10 cellular contexts compared by ENCODE assay signal in the genomic region with DNA sequence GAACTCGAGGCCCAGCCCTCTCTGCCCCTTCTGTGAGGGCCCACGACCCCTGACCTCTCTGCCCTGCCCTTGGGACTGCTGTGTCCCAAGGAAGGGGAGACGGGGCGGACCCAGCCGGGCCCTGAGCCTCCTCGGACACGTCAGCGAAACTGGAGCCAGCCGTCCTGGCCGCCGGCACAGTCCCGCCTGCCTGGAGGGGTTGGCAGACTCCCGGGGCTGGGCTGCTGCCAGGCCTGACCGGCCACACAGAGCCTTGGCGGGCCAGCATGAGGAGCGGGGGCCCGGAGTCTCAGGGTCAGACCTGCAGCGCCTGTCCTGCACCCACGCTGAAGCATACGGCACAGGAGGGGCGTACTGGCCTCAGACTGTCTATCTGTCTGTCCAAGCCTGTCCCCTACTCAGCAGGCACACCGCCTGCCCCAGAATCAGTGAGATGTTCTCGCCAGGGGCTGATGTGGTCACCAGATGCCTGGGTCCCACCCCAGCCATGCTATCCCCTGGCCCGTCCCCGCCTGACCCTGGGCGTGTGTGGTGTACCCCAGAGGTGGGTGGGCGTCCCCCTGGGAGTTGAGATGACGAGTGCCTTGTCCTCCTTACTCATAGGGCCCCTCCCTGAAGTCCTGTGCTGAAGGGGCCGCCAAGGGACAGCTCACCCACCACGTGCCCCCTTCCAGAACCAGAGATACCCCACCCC. TPM values are rescaled to one million over a fixed set of nuclear protein-coding genes. Genes with fewer than 3 reads are reported as not detected.
DNase-seq lines count a peak whose midpoint lies in the region; ATAC-seq and TF ChIP-seq lines count a peak whose summit lies in the region.
"Had no signal": no experiment of that assay in that cellular context is flagged by ENCODE, and none has a peak within 500 bp of the region (broad histone marks: within the 10 kb centered on the region; RNA-seq: fewer than 3 reads in every experiment).

No MANE protein-coding gene starts in this region.

- peaks cover 19% of the 10 kb centered on the region for H3K4me1 ChIP-seq in foreskin keratinocyte

- H3K27me3 ChIP-seq in foreskin keratinocyte: no peaks in the 10 kb centered on the region

- H3K27ac ChIP-seq in foreskin keratinocyte: no peak overlapping the region

- no peak for TF ChIP-seq CTCF in AG09309 (IDR thresholded peaks at IDR 0.05; ENCODE audit: control insufficient read depth, insufficient read depth, low read depth, low read length, missing control alignments)
- TF ChIP-seq CTCF in WI38 (IDR thresholded peaks at IDR 0.05; ENCODE audit: low read depth, low read length): no peak
- TF ChIP-seq CTCF in omental fat pad (IDR thresholded peaks at IDR 0.05): no peak
- TF ChIP-seq CTCF in foreskin keratinocyte (conservative IDR thresholded peaks at IDR 0.05): no peak

- DNase-seq in AG09309 (ENCODE audit: low read depth): no peak
- peak; percentile 54 for DNase-seq in glomerular visceral epithelial cell (ENCODE audit: extremely low spot score)
- peak; percentile 77 for DNase-seq in omental fat pad (ENCODE audit: low spot score)
- DNase-seq in foreskin keratinocyte: no peak
- no peak for DNase-seq in dermis blood vessel endothelial cell
- no peak for DNase-seq in NAMALWA (ENCODE audit: low spot score)
- DNase-seq: Caco-2, OCI-M1 had no signal

- peak overlapping the region; percentile 36 for H3K4me3 ChIP-seq in AG09309 (ENCODE audit: control insufficient read depth, low read depth, low read length)
- peak overlapping the region; percentile 39 for H3K4me3 ChIP-seq in WI38 (ENCODE audit: low read depth, low read length)

- ATAC-seq in omental fat pad (ENCODE audit: low FRiP score) (peak; percentile 55), HG02885 (IDR thresholded peaks at IDR 0.05; ENCODE audit: poor library complexity, unreplicated experiment) (no peak), foreskin keratinocyte (no peak)

RNA-seq across cellular contexts. Expression of gene VASN, which starts 4.6 kb away (rescaled TPM):
- 10 to 100 TPM; 10.8 to 40.0 (median 25.8) TPM for total RNA-seq in omental fat pad
- 1.8 and 2.3 TPM in 2 replicates for total RNA-seq in foreskin keratinocyte
- 1.5 and 2.0 TPM in 2 replicates for polyA plus RNA-seq in foreskin keratinocyte
- total RNA-seq in dermis blood vessel endothelial cell: 1.9 and 2.2 TPM in 2 replicates

RNA-seq across cellular contexts. Expression of gene PAM16, which starts 25.2 kb away (rescaled TPM):
- total RNA-seq in omental fat pad (10 to 100 TPM; 32.7 to 53.9 (median 41.8) TPM), foreskin keratinocyte (42.8 and 49.2 TPM in 2 replicates), dermis blood vessel endothelial cell (11.6 and 15.5 TPM in 2 replicates)
- polyA plus RNA-seq in foreskin keratinocyte: 73.7 and 76.5 TPM in 2 replicates

RNA-seq across cellular contexts. Expression of gene CORO7, which starts 40.1 kb away (rescaled TPM):
- total RNA-seq in omental fat pad (10 to 100 TPM; 15.1 to 46.3 (median 27.5) TPM), foreskin keratinocyte (22.7 and 24.3 TPM in 2 replicates), dermis blood vessel endothelial cell (44.9 and 58.0 TPM in 2 replicates)
- polyA plus RNA-seq in foreskin keratinocyte: 17.1 and 17.5 TPM in 2 replicates

RNA-seq across cellular contexts. Expression of gene DNAJA3, which starts 49.4 kb away (rescaled TPM):
- total RNA-seq in omental fat pad: 10 to 100 TPM; 40.5 to 47.1 (median 42.3) TPM
- 62.4 and 67.4 TPM in 2 replicates for total RNA-seq in foreskin keratinocyte
- polyA plus RNA-seq in foreskin keratinocyte: 39.8 and 47.8 TPM in 2 replicates
- 41.0 and 58.9 TPM in 2 replicates for total RNA-seq in dermis blood vessel endothelial cell

Comparison
In these comparisons a context has a peak if more than half of its experiments do, and no peak if none do; other contexts are left out.
1. DNase-seq: peak in glomerular visceral epithelial cell (single experiment) and omental fat pad (single experiment); none in AG09309 (single experiment), foreskin keratinocyte (0 of 2), dermis blood vessel endothelial cell (single experiment) and NAMALWA (single experiment).